Comparison of ENCODE assay signal across 9 cellular contexts in genomic region chr13:76879211-76879875, GRCh38. TPM values are rescaled to one million over a fixed set of nuclear protein-coding genes. Genes with fewer than 3 reads are reported as not detected.
DNase-seq lines count a peak whose midpoint lies in the region; ATAC-seq, FAIRE-seq and TF ChIP-seq lines count a peak whose summit lies in the region.
"Had no signal": no experiment of that assay in that cellular context is flagged by ENCODE, and none has a peak within 500 bp of the region (broad histone marks: within the 10 kb centered on the region; RNA-seq: fewer than 3 reads in every experiment).

No MANE protein-coding gene starts in this region.

- H3K27ac ChIP-seq in CD8-positive, alpha-beta T cell (ENCODE audit: low read depth, low read length) = no peak overlapping the region

- POLR2A ChIA-PET in CD8-positive, alpha-beta T cell (lab: Charles Lee) = interaction anchor here (0.6 to 1.7 kb wide), 7 partner anchors 15 to 811 kb away, joined by 3 to 5 read pairs (median 4); partner anchors contain the start of genes CLN5 and FBXL3

- peak overlapping the region; percentile 76 for H3K4me3 Mint-ChIP-seq in CD8-positive, alpha-beta T cell
- H3K4me3 Mint-ChIP-seq: neural crest cell had no signal

- TF ChIP-seq CTCF in CD8-positive, alpha-beta T cell (IDR thresholded peaks at IDR 0.05) = no peak

- FAIRE-seq in urothelium cell line (lab: Jason Lieb, UNC) = no peak

- DNase-seq in CD8-positive, alpha-beta T cell = peak in 6 of 7 experiments; percentile 46 to 69 (median 65)
- DNase-seq in LoVo (ENCODE audit: low spot score) = peak; percentile 19
- peak; percentile 36 to 38 for DNase-seq in activated CD8-positive, alpha-beta memory T cell treated with anti-CD3 and anti-CD28 coated beads for 1 hour (ENCODE audit: extremely low read depth in 1 of 2, low read depth in 1 of 2)
- DNase-seq in fibroblast of gingiva (ENCODE audit: low read depth) = peak; percentile 83
- DNase-seq in pons (ENCODE audit: low spot score) = peak; percentile 84
- peak; percentile 38 for DNase-seq in urothelium cell line (ENCODE audit: low spot score)
- DNase-seq in NCI-H2196 treated with DMSO at 0.1 percent for 48 hours (lab: John Stamatoyannopoulos, UW; ENCODE audit: unreplicated experiment) = no peak

- H3K36me3 ChIP-seq in CD8-positive, alpha-beta T cell (ENCODE audit: insufficient read depth, low read length) = no peaks in the 10 kb centered on the region

- intact Hi-C loops in CD8-positive, alpha-beta T cell (cut with DNase I, micrococcal nuclease) = no loop called here

- ATAC-seq in CD8-positive, alpha-beta T cell = peak; percentile 99
- peak; percentile 95 for ATAC-seq in GM21576 (IDR thresholded peaks at IDR 0.05; ENCODE audit: unreplicated experiment)

- peaks cover 33% of the 10 kb centered on the region for H3K4me1 Mint-ChIP-seq in CD8-positive, alpha-beta T cell (ENCODE audit: low read depth)

- peaks cover 33% of the 10 kb centered on the region for H3K4me1 ChIP-seq in CD8-positive, alpha-beta T cell (ENCODE audit: insufficient read depth, low read length)

- H3K4me3 ChIP-seq in CD8-positive, alpha-beta T cell (ENCODE audit: low read depth, low read length) = no peak overlapping the region

- H3K36me3 Mint-ChIP-seq in CD8-positive, alpha-beta T cell = no peaks in the 10 kb centered on the region

- H3K27me3 Mint-ChIP-seq in CD8-positive, alpha-beta T cell (ENCODE audit: low read depth) = no peaks in the 10 kb centered on the region

- no peaks in the 10 kb centered on the region for H3K9me3 ChIP-seq in CD8-positive, alpha-beta T cell (ENCODE audit: low read length)

- H3K27ac Mint-ChIP-seq in CD8-positive, alpha-beta T cell = peak overlapping the region; percentile 68

- H3K9me3 Mint-ChIP-seq in CD8-positive, alpha-beta T cell = no peaks in the 10 kb centered on the region

- H3K27me3 ChIP-seq in CD8-positive, alpha-beta T cell (ENCODE audit: insufficient read depth, low read length) = no peaks in the 10 kb centered on the region

- CTCF ChIA-PET in CD8-positive, alpha-beta T cell (lab: Charles Lee) = interaction anchor here (0.6 to 1.5 kb wide), 4 partner anchors 25 to 1183 kb away, joined by 3 to 5 read pairs (median 4); no protein-coding TSS in a partner anchor

RNA-seq across cellular contexts. Expression of gene KCTD12, which starts 6.9 kb away (rescaled TPM):
- 1 to 10 TPM; 2.4 to 2.6 TPM for total RNA-seq in CD8-positive, alpha-beta T cell
